ENCODE assay signal across 18 cellular contexts in the genomic region with DNA sequence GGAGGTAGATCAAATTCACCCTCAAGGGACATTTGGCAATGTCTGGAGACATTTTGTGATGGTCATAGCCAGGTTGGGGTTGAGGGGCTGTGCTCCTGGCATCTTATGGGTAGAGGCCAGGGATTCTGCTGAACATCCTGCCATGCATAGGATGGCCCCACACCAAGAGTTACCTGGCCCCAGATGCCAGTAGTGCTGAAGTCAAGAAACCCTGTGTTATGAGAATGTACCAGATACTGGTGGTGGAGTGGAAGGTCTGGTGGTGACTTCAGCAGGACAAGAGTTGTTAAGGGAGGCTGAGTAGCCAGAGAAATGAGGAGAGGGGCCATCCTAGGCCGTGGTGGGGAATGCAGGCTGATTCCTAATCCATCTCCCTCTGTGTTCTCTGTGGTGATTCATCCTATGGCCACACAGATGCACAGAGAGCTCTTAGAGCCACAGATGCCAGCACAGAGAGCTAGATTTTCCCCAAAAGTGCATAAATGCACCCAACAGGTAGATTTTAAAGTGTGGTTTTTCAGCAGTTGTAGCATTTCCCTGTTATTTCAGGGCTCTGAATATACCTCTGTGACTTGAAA. TPM values are rescaled to one million over a fixed set of nuclear protein-coding genes. Genes with fewer than 3 reads are reported as not detected.
DNase-seq lines count a peak whose midpoint lies in the region; ATAC-seq, FAIRE-seq and TF ChIP-seq lines count a peak whose summit lies in the region.
"Had no signal": no experiment of that assay in that cellular context is flagged by ENCODE, and none has a peak within 500 bp of the region (broad histone marks: within the 10 kb centered on the region; RNA-seq: fewer than 3 reads in every experiment).

No MANE protein-coding gene starts in this region.

- no peak overlapping the region for H2BK20ac ChIP-seq in H1 (ENCODE audit: low read length)

- H3K9me3 ChIP-seq in CD8-positive, alpha-beta memory T cell (ENCODE audit: low read length): no peaks in the 10 kb centered on the region
- no peaks in the 10 kb centered on the region for H3K9me3 ChIP-seq in HEK293 (ENCODE audit: control insufficient read depth, insufficient read depth, low read depth, low read length)
- no peaks in the 10 kb centered on the region for H3K9me3 ChIP-seq in H1 (ENCODE audit: insufficient read depth in 2 of 2, low read depth in 1 of 2, low read length in 1 of 2)
- H3K9me3 ChIP-seq: adrenal gland had no signal

- peaks cover 5 to 7% (median 6%) of the 10 kb centered on the region in 3 donors for H3K36me3 Mint-ChIP-seq in CD8-positive, alpha-beta memory T cell

- no peak overlapping the region for H3K4me3 ChIP-seq in CD8-positive, alpha-beta memory T cell (ENCODE audit: low read length)
- H3K4me3 ChIP-seq in HEK293 (ENCODE audit: low read depth, low read length) (no peak overlapping the region), H1 (ENCODE audit: extremely low read depth in 1 of 4, insufficient read depth in 2 of 4, low read depth in 3 of 4, low read length in 4 of 4) (no peak overlapping the region), mesendoderm (ENCODE audit: low read length) (no peak overlapping the region)
- H3K4me3 ChIP-seq: adrenal gland, spleen, tibial nerve had no signal

- no peak overlapping the region for H2BK12ac ChIP-seq in H1 (ENCODE audit: low read depth, low read length)

- H4K91ac ChIP-seq in H1 (replicated peaks; ENCODE audit: insufficient read length, low read length): no peak overlapping the region

- no peak overlapping the region for H3K9ac ChIP-seq in H1 (replicated peaks in 1 of 4; ENCODE audit: extremely low read depth in 1 of 4, low read depth in 3 of 4, low read length in 3 of 4)
- H3K9ac ChIP-seq in mesendoderm (ENCODE audit: low read length): no peak overlapping the region

- no peak for TF ChIP-seq EP300 in H1 (IDR thresholded peaks at IDR 0.05; ENCODE audit: borderline replicate concordance in 1 of 2, low read depth in 2 of 2, low read length in 2 of 2)

- H4K5ac ChIP-seq in H1 (ENCODE audit: insufficient read length, low read depth, low read length) (no peak overlapping the region), mesendoderm (ENCODE audit: low read length) (no peak overlapping the region)

- H3K4ac ChIP-seq in H1 (replicated peaks; ENCODE audit: insufficient read length, low read depth, low read length) (no peak overlapping the region), mesendoderm (ENCODE audit: low read depth, low read length) (no peak overlapping the region)

- ATAC-seq in HG02885 (IDR thresholded peaks at IDR 0.05; ENCODE audit: poor library complexity, unreplicated experiment): no peak

- H2AK5ac ChIP-seq in H1 (ENCODE audit: low read depth, low read length): no peak overlapping the region
- no peak overlapping the region for H2AK5ac ChIP-seq in mesendoderm (ENCODE audit: low read length)

- no peak overlapping the region for H3K27ac ChIP-seq in CD8-positive, alpha-beta memory T cell (ENCODE audit: low read depth, low read length)
- H3K27ac ChIP-seq in HEK293 (ENCODE audit: extremely low read depth, low read depth, low read length) (no peak overlapping the region), H1 (ENCODE audit: low read depth, low read length) (no peak overlapping the region), mesendoderm (ENCODE audit: low read depth, low read length) (no peak overlapping the region)
- H3K27ac ChIP-seq: adrenal gland, spleen, tibial nerve had no signal

- CTCF ChIA-PET in CD8-positive, alpha-beta memory T cell (lab: Charles Lee): interaction anchor here (1.1 kb wide), 1 partner anchor 116 kb away, joined by 3 read pairs; no protein-coding TSS in a partner anchor
- CTCF ChIA-PET in HEK293 (lab: Yijun Ruan, JAX) (interaction anchor here (0.6 to 1.2 kb wide), 4 partner anchors 15 to 1611 kb away, joined by 3 read pairs; no protein-coding TSS in a partner anchor), H1 (lab: Charles Lee; ENCODE audit: partially characterized antibody) (interaction anchor here (0.9 to 1.2 kb wide), 2 partner anchors 12 to 28 kb away, joined by 3 to 4 read pairs; no protein-coding TSS in a partner anchor)

- H3K23me2 ChIP-seq in H1 (ENCODE audit: low read depth, low read length): no peaks in the 10 kb centered on the region

- no peaks in the 10 kb centered on the region for H3K27me3 ChIP-seq in CD8-positive, alpha-beta memory T cell (ENCODE audit: insufficient read depth, low read length, poor library complexity, severe bottlenecking)
- H3K27me3 ChIP-seq in H1 (replicated peaks in 1 of 4; ENCODE audit: control insufficient read depth in 3 of 4, extremely low read depth in 1 of 4, insufficient read depth in 3 of 4, low read length in 3 of 4): no peaks in the 10 kb centered on the region
- H3K27me3 ChIP-seq in mesendoderm (ENCODE audit: insufficient read depth, low read length, poor library complexity): no peaks in the 10 kb centered on the region
- H3K27me3 ChIP-seq: adrenal gland, spleen, tibial nerve had no signal

- H3K56ac ChIP-seq in H1 (replicated peaks; ENCODE audit: insufficient read length, low read depth, low read length) (no peak overlapping the region), mesendoderm (ENCODE audit: low read length) (peak overlapping the region; percentile 34)

- H3K79me2 ChIP-seq in H1 (ENCODE audit: control insufficient read depth in 1 of 2, insufficient read depth in 2 of 2, low read length in 2 of 2) (peaks cover 28 to 100% of the 10 kb centered on the region in 2 experiments; a peak in 3 of 4 replicates), mesendoderm (ENCODE audit: control insufficient read depth, insufficient read depth, low read length) (peaks cover 60% of the 10 kb centered on the region)

- H3K4me1 ChIP-seq in CD8-positive, alpha-beta memory T cell (ENCODE audit: insufficient read depth, low read length): peaks cover 22% of the 10 kb centered on the region
- H3K4me1 ChIP-seq in HEK293 (ENCODE audit: control insufficient read depth, insufficient read depth, low read length) (peaks cover 5% of the 10 kb centered on the region), H1 (replicated peaks in 1 of 4; ENCODE audit: control insufficient read depth in 3 of 4, insufficient read depth in 4 of 4, low read length in 3 of 4) (peaks cover 0 to 5% (median 4%) of the 10 kb centered on the region in 4 experiments; a peak in 4 of 7 replicates), mesendoderm (ENCODE audit: control insufficient read depth, low read depth, low read length) (no peaks in the 10 kb centered on the region)

- no peak overlapping the region for H2BK5ac ChIP-seq in H1 (ENCODE audit: low read depth, low read length)
- H2BK5ac ChIP-seq in mesendoderm (ENCODE audit: low read length): no peak overlapping the region

- peaks cover 50 to 86% (median 84%) of the 10 kb centered on the region in 3 donors for H3K4me1 Mint-ChIP-seq in CD8-positive, alpha-beta memory T cell

- WGBS in H1 (ENCODE audit: extremely low coverage in 1 of 2, insufficient coverage in 1 of 2, insufficient read length in 1 of 2, insufficient replicate concordance in 2 of 2, low coverage in 1 of 2, low lambda C conversion rate in 2 of 2, missing lambda C conversion rate in 1 of 2), 2 experiments: 69% methylated on average over 1 of the region's 1 CpG; no CpG with 5 or more reads in 1 of the 2 experiments
- no CpG with 5 or more reads among the region's 1 CpG for WGBS in mesendoderm (ENCODE audit: extremely low coverage, insufficient coverage, low lambda C conversion rate)

- H3K23ac ChIP-seq in H1 (ENCODE audit: insufficient read length) (no peak overlapping the region), mesendoderm (ENCODE audit: low read length) (no peak overlapping the region)

- H4K8ac ChIP-seq in H1 (ENCODE audit: extremely low read depth, insufficient read depth, low read length) (no peak overlapping the region), mesendoderm (ENCODE audit: low read depth, low read length) (no peak overlapping the region)

- H3K14ac ChIP-seq in H1 (ENCODE audit: insufficient read length): no peak overlapping the region

- H3K27ac Mint-ChIP-seq in CD8-positive, alpha-beta memory T cell: peak overlapping the region in 7 of 8 donors; percentile 6 to 52 (median 14)
- H3K27ac Mint-ChIP-seq: activated T-cell treated with anti-CD3 and anti-CD28 coated beads, Interleukin-2, amount 50 U/mL, for 72 hours; progenitor cell of endocrine pancreas had no signal

- H2BK120ac ChIP-seq in H1 (replicated peaks; ENCODE audit: low read depth, low read length) (no peak overlapping the region), mesendoderm (ENCODE audit: low read depth, low read length) (no peak overlapping the region)

- no peaks in the 10 kb centered on the region for H3K27me3 Mint-ChIP-seq in CD8-positive, alpha-beta memory T cell
- H3K27me3 Mint-ChIP-seq: progenitor cell of endocrine pancreas had no signal

- H3K36me3 ChIP-seq in CD8-positive, alpha-beta memory T cell (ENCODE audit: insufficient read depth, low read length): no peaks in the 10 kb centered on the region
- H3K36me3 ChIP-seq in HEK293 (ENCODE audit: control insufficient read depth in 2 of 2, insufficient read depth in 1 of 2, low read length in 2 of 2) (no peaks in the 10 kb centered on the region), H1 (ENCODE audit: control insufficient read depth in 2 of 4, insufficient read depth in 4 of 4, low read length in 3 of 4) (no peaks in the 10 kb centered on the region), mesendoderm (ENCODE audit: control insufficient read depth, insufficient read depth, low read length) (no peaks in the 10 kb centered on the region)
- H3K36me3 ChIP-seq: adrenal gland, spleen, tibial nerve had no signal

- H3K18ac ChIP-seq in H1 (ENCODE audit: extremely low read depth, low read length): no peak overlapping the region
- H3K18ac ChIP-seq in mesendoderm (ENCODE audit: low read length): no peak overlapping the region

- TF ChIP-seq RAD21 in H1 (IDR thresholded peaks at IDR 0.05 in 1 of 2, conservative IDR thresholded peaks at IDR 0.05 in 1 of 2; ENCODE audit: low read depth in 2 of 2, low read length in 2 of 2): no peak

- POLR2A ChIA-PET in CD8-positive, alpha-beta memory T cell (lab: Charles Lee): no interaction called here
- POLR2A ChIA-PET in HEK293 (lab: Yijun Ruan, JAX): no interaction called here
- POLR2A ChIA-PET in H1 (lab: Charles Lee; ENCODE audit: partially characterized antibody): interaction anchor here (1.0 kb wide), 1 partner anchor 8 kb away, joined by 3 read pairs; no protein-coding TSS in a partner anchor

- peaks cover 14% of the 10 kb centered on the region for H3K79me1 ChIP-seq in H1 (ENCODE audit: low read depth, low read length)
- peaks cover 25% of the 10 kb centered on the region for H3K79me1 ChIP-seq in mesendoderm (ENCODE audit: low read length)

- H2AFZ ChIP-seq in H1 (ENCODE audit: low read length): no peak overlapping the region

- H3K4me2 ChIP-seq in H1 (ENCODE audit: insufficient read depth in 1 of 2, low read depth in 2 of 2, low read length in 2 of 2): no peak overlapping the region
- no peak overlapping the region for H3K4me2 ChIP-seq in mesendoderm (ENCODE audit: low read length)

- peaks cover 0 to 3% (median 2%) of the 10 kb centered on the region in 5 donors for H3K9me3 Mint-ChIP-seq in CD8-positive, alpha-beta memory T cell

- H2BK15ac ChIP-seq in H1 (ENCODE audit: low read length) (no peak overlapping the region), mesendoderm (replicated peaks; ENCODE audit: low read depth) (no peak overlapping the region)

- FAIRE-seq in H1 (lab: Jason Lieb, UNC): no peak
- FAIRE-seq: frontal cortex had no signal

- no peak for TF ChIP-seq CTCF in HEK293 (tag by site-specific recombination; IDR thresholded peaks at IDR 0.05)
- no peak for TF ChIP-seq CTCF in H1 (IDR thresholded peaks at IDR 0.05; ENCODE audit: control extremely low read depth in 1 of 3, insufficient read depth in 1 of 3, low read depth in 1 of 3, low read length in 3 of 3)

- H3K4me3 Mint-ChIP-seq in CD8-positive, alpha-beta memory T cell: peak overlapping the region in 5 of 7 donors; percentile 0 to 70 (median 7)

- no peak for DNase-seq in CD8-positive, alpha-beta memory T cell
- DNase-seq in H1 (ENCODE audit: low read depth in 1 of 2, low spot score in 2 of 2) (no peak), mesendoderm (peak; percentile 59), NOMO-1 (lab: John Stamatoyannopoulos, UW; ENCODE audit: unreplicated experiment in 2 of 2) (no peak), NCI-H1105 treated with DMSO at 0.1 percent for 48 hours (lab: John Stamatoyannopoulos, UW) (no peak), RKO (ENCODE audit: low spot score) (no peak)
- DNase-seq: activated CD4-positive, alpha-beta T cell treated with anti-CD3 and anti-CD28 coated beads, Interleukin-2, amount 50 U/mL, for 4 hours; activated T-cell treated with anti-CD3 and anti-CD28 coated beads, Interleukin-2, amount 50 U/mL, for 72 hours; adrenal gland; H7; NCI-H226; spleen; T-helper 1 cell had no signal

- peaks cover 25 to 32% of the 10 kb centered on the region in 2 experiments for H4K20me1 ChIP-seq in H1 (replicated peaks in 1 of 2; ENCODE audit: control insufficient read depth in 1 of 2, insufficient read depth in 2 of 2, low read length in 2 of 2)

- TF ChIP-seq POLR2A in H1 (IDR thresholded peaks at IDR 0.05; ENCODE audit: control extremely low read depth in 1 of 2, low read depth in 2 of 2, low read length in 2 of 2): no peak

RNA-seq across cellular contexts. Expression of a gene that starts 43.6 kb away (rescaled TPM):
- total RNA-seq in CD8-positive, alpha-beta memory T cell: 10 to 100 TPM; 31.7 to 32.2 TPM
- 7.5 TPM for polyA plus RNA-seq in CD8-positive, alpha-beta memory T cell
- 113 and 119 TPM in 2 replicates for total RNA-seq in H1 (2021; fragmentation: NEBNext Ultra II Directional; extraction: Animal tissue kit (Norgen Biotek cat#: 25700))
- polyA plus RNA-seq in H1 (2011; rRNA removed): 53.7 and 56.4 TPM in 2 replicates
- 147 TPM for polyA plus RNA-seq in H1 (2011; cell fraction: cytosol; rRNA removed)
- 71.5 TPM for polyA plus RNA-seq in H1 (2011; cell fraction: nucleus; rRNA removed)
- polyA plus RNA-seq in H1 (2012, experiment 1 of 2): 86.0 to 106 TPM (median 98.0 TPM) in 4 replicates
- polyA plus RNA-seq in H1 (2012, experiment 2 of 2): 14.0 TPM
- 92.0 TPM for polyA plus RNA-seq in H1 (2013, experiment 1 of 2)
- polyA plus RNA-seq in H1 (2013, experiment 2 of 2): 90.7 TPM
- polyA minus RNA-seq in H1 (2011; rRNA and poly(A)+ RNA removed): 90.6 and 115 TPM in 2 replicates
- 79.0 TPM for polyA minus RNA-seq in H1 (2011; cell fraction: cytosol; rRNA and poly(A)+ RNA removed)
- polyA minus RNA-seq in H1 (2011; cell fraction: nucleus; rRNA and poly(A)+ RNA removed): 156 TPM
- polyA plus RNA-seq in mesendoderm (2013, experiment 1 of 2): 72.2 TPM
- polyA plus RNA-seq in mesendoderm (2013, experiment 2 of 2): 80.5 TPM
